In genomic region chr14:69657961-69658360, GRCh38 we compare ENCODE assay signal across 9 cellular contexts. TPM values are rescaled to one million over a fixed set of nuclear protein-coding genes. Genes with fewer than 3 reads are reported as not detected.
DNase-seq lines count a peak whose midpoint lies in the region; ATAC-seq and TF ChIP-seq lines count a peak whose summit lies in the region.
"Had no signal": no experiment of that assay in that cellular context is flagged by ENCODE, and none has a peak within 500 bp of the region (broad histone marks: within the 10 kb centered on the region; RNA-seq: fewer than 3 reads in every experiment).

No MANE protein-coding gene starts in this region.

- peak overlapping the region; percentile 12 for H3K27ac Mint-ChIP-seq in activated CD4-positive, alpha-beta T cell treated with anti-CD3 and anti-CD28 coated beads, Interleukin-2, amount 10 ng/mL, durations not matched to agents 7 days and 5 days
- peak overlapping the region; percentile 98 for H3K27ac Mint-ChIP-seq in type B pancreatic cell

- peaks cover 60% of the 10 kb centered on the region for H3K4me1 ChIP-seq in body of pancreas

- no peaks in the 10 kb centered on the region for H3K27me3 Mint-ChIP-seq in activated CD4-positive, alpha-beta T cell treated with anti-CD3 and anti-CD28 coated beads, Interleukin-2, amount 10 ng/mL, durations not matched to agents 7 days and 5 days
- no peaks in the 10 kb centered on the region for H3K27me3 Mint-ChIP-seq in type B pancreatic cell

- 22 to 25% methylated on average over 9 of the region's 9 CpGs for WGBS in body of pancreas, 2 donors

- TF ChIP-seq CTCF in body of pancreas (IDR thresholded peaks at IDR 0.05): no peak
- TF ChIP-seq CTCF in type B pancreatic cell (conservative IDR thresholded peaks at IDR 0.05): no peak

- H3K27me3 ChIP-seq in body of pancreas: no peaks in the 10 kb centered on the region

- H3K4me3 Mint-ChIP-seq in activated CD4-positive, alpha-beta T cell treated with anti-CD3 and anti-CD28 coated beads, Interleukin-2, amount 10 ng/mL, durations not matched to agents 7 days and 5 days: no peak overlapping the region
- peak overlapping the region; percentile 83 for H3K4me3 Mint-ChIP-seq in type B pancreatic cell

- no peak for TF ChIP-seq POLR2A in body of pancreas (IDR thresholded peaks at IDR 0.05)

- intact Hi-C loops in body of pancreas (cut with DNase I): no loop called here

- no peaks in the 10 kb centered on the region for H3K9me3 Mint-ChIP-seq in activated CD4-positive, alpha-beta T cell treated with anti-CD3 and anti-CD28 coated beads, Interleukin-2, amount 10 ng/mL, durations not matched to agents 7 days and 5 days
- H3K9me3 Mint-ChIP-seq in type B pancreatic cell: no peaks in the 10 kb centered on the region

- POLR2A ChIA-PET in activated CD4-positive, alpha-beta T cell treated with anti-CD3 and anti-CD28 coated beads, Interleukin-2, amount 10 ng/mL, durations not matched to agents 7 days and 5 days (lab: Charles Lee): no interaction called here

- H3K36me3 Mint-ChIP-seq in activated CD4-positive, alpha-beta T cell treated with anti-CD3 and anti-CD28 coated beads, Interleukin-2, amount 10 ng/mL, durations not matched to agents 7 days and 5 days (ENCODE audit: low read depth): peaks cover 48% of the 10 kb centered on the region
- H3K36me3 Mint-ChIP-seq in type B pancreatic cell: peaks cover 12% of the 10 kb centered on the region

- H3K27ac ChIP-seq in body of pancreas: peak overlapping the region in 3 of 4 donors; percentile 68 to 73 (median 73)
- H3K27ac ChIP-seq: KMS-11 had no signal

- no peak overlapping the region for H3K4me3 ChIP-seq in body of pancreas

- no peak for DNase-seq in activated CD4-positive, alpha-beta T cell treated with anti-CD3 and anti-CD28 coated beads, Interleukin-2, amount 10 ng/mL, durations not matched to agents 7 days and 5 days
- DNase-seq in activated CD4-positive, alpha-beta T cell treated with anti-CD3 and anti-CD28 coated beads for 48 hours: no peak
- DNase-seq in body of pancreas (peak; percentile 46 to 74 (median 65)), left kidney (ENCODE audit: low read depth, low spot score) (peak; percentile 69), type B pancreatic cell (ENCODE audit: extremely low spot score, unreplicated experiment) (no peak), SHP77 treated with DMSO at 0.1 percent for 48 hours (lab: John Stamatoyannopoulos, UW) (no peak), retina (no peak), EL (no peak)

- CTCF ChIA-PET in activated CD4-positive, alpha-beta T cell treated with anti-CD3 and anti-CD28 coated beads, Interleukin-2, amount 10 ng/mL, durations not matched to agents 7 days and 5 days (lab: Charles Lee): no interaction called here

- peaks cover 79% of the 10 kb centered on the region for H3K4me1 Mint-ChIP-seq in activated CD4-positive, alpha-beta T cell treated with anti-CD3 and anti-CD28 coated beads, Interleukin-2, amount 10 ng/mL, durations not matched to agents 7 days and 5 days
- H3K4me1 Mint-ChIP-seq in type B pancreatic cell (ENCODE audit: unreplicated experiment): peaks cover 41% of the 10 kb centered on the region

- H3K36me3 ChIP-seq in body of pancreas (replicated peaks in 1 of 2; ENCODE audit: insufficient read depth in 1 of 2, low read depth in 2 of 2): no peaks in the 10 kb centered on the region

- ATAC-seq in body of pancreas: peak; percentile 77

- no peaks in the 10 kb centered on the region for H3K9me3 ChIP-seq in body of pancreas

RNA-seq across cellular contexts. Expression of gene SUSD6, which starts 46.6 kb away (rescaled TPM):
- total RNA-seq in activated CD4-positive, alpha-beta T cell treated with anti-CD3 and anti-CD28 coated beads, Interleukin-2, amount 10 ng/mL, durations not matched to agents 7 days and 5 days: 10 to 100 TPM; 42.6 to 45.0 TPM
- total RNA-seq in body of pancreas: 10 to 100 TPM; 24.6 to 25.1 TPM
- total RNA-seq in type B pancreatic cell (ENCODE audit: low replicate concordance): 31.7 and 78.9 TPM in 2 replicates

Comparison
In these comparisons a context has a peak if more than half of its experiments do, and no peak if none do; other contexts are left out.
1. DNase-seq: peak in body of pancreas (4 of 4) and left kidney (single experiment); none in activated CD4-positive, alpha-beta T cell treated with anti-CD3 and anti-CD28 coated beads, Interleukin-2, amount 10 ng/mL, durations not matched to agents 7 days and 5 days (single experiment), activated CD4-positive, alpha-beta T cell treated with anti-CD3 and anti-CD28 coated beads for 48 hours (single experiment), type B pancreatic cell (single experiment), SHP77 treated with DMSO at 0.1 percent for 48 hours (single experiment), retina (single experiment) and EL (single experiment).